ENCODE assay signal across 35 cellular contexts in the genomic region with DNA sequence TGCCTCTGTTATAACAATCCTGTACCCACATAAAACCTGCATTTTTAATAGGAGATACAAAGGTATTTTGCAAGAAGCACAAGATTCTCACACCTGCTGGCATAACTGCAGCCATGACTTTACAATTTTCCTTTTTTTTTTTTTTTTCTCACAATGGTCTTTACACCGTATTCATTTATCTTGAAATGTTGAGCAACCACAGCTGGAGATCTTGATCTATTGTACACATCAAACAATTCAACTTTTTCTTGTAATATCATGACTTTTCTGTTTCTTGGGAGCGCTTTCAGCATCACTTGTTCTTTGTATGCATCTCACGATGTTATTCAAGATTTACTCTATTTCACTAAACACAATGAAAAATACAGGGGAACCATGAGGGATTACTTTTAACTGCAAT.
"Had no signal": no experiment of that assay in that cellular context is flagged by ENCODE, and none has a peak within 500 bp of the region (broad histone marks: within the 10 kb centered on the region; RNA-seq: fewer than 3 reads in every experiment).

No MANE protein-coding gene starts in this region.

- H3K36me3 ChIP-seq: MG63 had no signal

- DNase-seq: MG63, MM.1S, MV-4-11, NCI-H1048, NCI-H1092, NCI-H1092 treated with DMSO at 0.1 percent for 48 hours, NCI-H1105, NCI-H1105 treated with DMSO at 0.1 percent for 48 hours, NCI-H1417, NCI-H1417 treated with DMSO at 0.1 percent for 48 hours, NCI-H1436, NCI-H1436 treated with DMSO at 0.1 percent for 48 hours, NCI-H146, NCI-H1694, NCI-H1694 treated with DMSO at 0.1 percent for 48 hours, NCI-H187, NCI-H1930, NCI-H2029, NCI-H2029 treated with DMSO at 0.1 percent for 48 hours, NCI-H2081, NCI-H2081 treated with DMSO at 0.1 percent for 48 hours, NCI-H2107, NCI-H2171, NCI-H2171 treated with DMSO at 0.1 percent for 48 hours, NCI-H2227 treated with DMSO at 0.1 percent for 48 hours, NCI-H226, NCI-H345, NCI-H446, NCI-H446 treated with DMSO at 0.1 percent for 48 hours, NCI-H510A, NCI-H510A treated with DMSO at 0.1 percent for 48 hours, NCI-H524, NCI-H524 treated with DMSO at 0.1 percent for 48 hours, NCI-H526, NCI-H526 treated with DMSO at 0.1 percent for 48 hours had no signal

- H3K27me3 ChIP-seq: MG63 had no signal

- H3K4me3 ChIP-seq: MG63 had no signal

- H3K9me3 ChIP-seq: MG63 had no signal
